In genomic region chr14:99676657-99677056, GRCh38 we compare ENCODE assay signal across 21 cellular contexts. TPM values are rescaled to one million over a fixed set of nuclear protein-coding genes. Genes with fewer than 3 reads are reported as not detected.
A peak's percentile ranks its signal among the peaks of the same experiment; 100 is the strongest.
DNase-seq lines count a peak whose midpoint lies in the region; ATAC-seq, FAIRE-seq and TF ChIP-seq lines count a peak whose summit lies in the region.
"Had no signal": no experiment of that assay in that cellular context is flagged by ENCODE, and none has a peak within 500 bp of the region (broad histone marks: within the 10 kb centered on the region; RNA-seq: fewer than 3 reads in every experiment).

No MANE protein-coding gene starts in this region.

- DNase-seq in MCF 10A (ENCODE audit: unreplicated experiment) (peak; percentile 54), mammary epithelial cell (no peak), M059J (ENCODE audit: low read depth) (peak; percentile 26), urothelium cell line (ENCODE audit: low spot score) (peak; percentile 64), mesenchymal stem cell (no peak), ovary (no peak), HEK293T (ENCODE audit: extremely low spot score) (no peak)
- no peak for DNase-seq in central memory CD8-positive, alpha-beta T cell (ENCODE audit: low spot score in 2 of 2)
- DNase-seq: glutamatergic neuron, IMR-90, NCI-H187, NCI-H510A, T1000 had no signal

- TF ChIP-seq CTCF in MCF 10A (IDR thresholded peaks at IDR 0.05; ENCODE audit: unreplicated experiment) = no peak
- no peak for TF ChIP-seq CTCF in mammary epithelial cell (conservative IDR thresholded peaks at IDR 0.05 in 1 of 2, IDR thresholded peaks at IDR 0.05 in 1 of 2; ENCODE audit: extremely low read depth in 1 of 2, insufficient read depth in 1 of 2, low read depth in 1 of 2, low read length in 2 of 2)
- TF ChIP-seq CTCF in ovary (IDR thresholded peaks at IDR 0.05) = no peak

- 81% methylated on average over 2 of the region's 8 CpGs for WGBS in mammary epithelial cell (ENCODE audit: low coverage, missing lambda C conversion rate)
- WGBS in mesenchymal stem cell = 61% methylated on average over 8 of the region's 8 CpGs
- WGBS in ovary, 3 donors = 67 to 78% (median 71%) methylated on average over 8 of the region's 8 CpGs

- H3K79me2 ChIP-seq in mammary epithelial cell (ENCODE audit: insufficient read depth, low read length) = no peaks in the 10 kb centered on the region

- POLR2A ChIA-PET in MCF 10A (lab: Yijun Ruan, JAX) = interaction anchor here (0.5 to 0.9 kb wide), 2 partner anchors 9 to 87 kb away, joined by 3 read pairs; no protein-coding TSS in a partner anchor
- POLR2A ChIA-PET in HEK293T (lab: Yijun Ruan, JAX) = no interaction called here

- H3K79me1 ChIP-seq in mesenchymal stem cell (replicated peaks; ENCODE audit: low read length, poor library complexity, severe bottlenecking) = no peaks in the 10 kb centered on the region

- no peak overlapping the region for H2AK5ac ChIP-seq in mesenchymal stem cell (ENCODE audit: low read length, severe bottlenecking)

- no peak overlapping the region for H3K18ac ChIP-seq in mesenchymal stem cell (ENCODE audit: low read depth in 1 of 2, low read length in 2 of 2)

- H4K20me1 ChIP-seq in mammary epithelial cell (ENCODE audit: insufficient read depth, low read length) = no peaks in the 10 kb centered on the region

- H3K27me3 ChIP-seq in mammary epithelial cell (ENCODE audit: insufficient read depth, low read length) (peaks cover 8% of the 10 kb centered on the region), mesenchymal stem cell (ENCODE audit: control insufficient read depth in 1 of 2, insufficient read depth in 1 of 2, low read length in 2 of 2) (peaks cover 13% of the 10 kb centered on the region in 2 experiments), ovary (no peaks in the 10 kb centered on the region)

- no peak overlapping the region for H4K8ac ChIP-seq in mesenchymal stem cell (ENCODE audit: low read length)

- CTCF ChIA-PET in MCF 10A (lab: Yijun Ruan, JAX) = interaction anchor here (1.1 kb wide), 1 partner anchor 11 kb away, joined by 3 read pairs; no protein-coding TSS in a partner anchor
- CTCF ChIA-PET in mammary epithelial cell (lab: Charles Lee; ENCODE audit: low non-redundant PET) = no interaction called here
- CTCF ChIA-PET in HEK293T (lab: Yijun Ruan, JAX) = interaction anchor here (1.1 kb wide), 1 partner anchor 187 kb away, joined by 3 read pairs; no protein-coding TSS in a partner anchor

- H3K27me3 Mint-ChIP-seq in MCF 10A (ENCODE audit: insufficient read depth, unreplicated experiment) = no peaks in the 10 kb centered on the region
- no peaks in the 10 kb centered on the region for H3K27me3 Mint-ChIP-seq in central memory CD8-positive, alpha-beta T cell

- H3K4me1 ChIP-seq in mammary epithelial cell (ENCODE audit: insufficient read depth, low read length) (no peaks in the 10 kb centered on the region), mesenchymal stem cell (ENCODE audit: control insufficient read depth, insufficient read depth, low read depth, low read length) (no peaks in the 10 kb centered on the region), ovary (ENCODE audit: insufficient read depth) (no peaks in the 10 kb centered on the region)

- in situ Hi-C loops in mammary epithelial cell (cut with MboI; ENCODE audit: low sequenced_read_pairs in 2 of 2) = loop anchor here in 1 of 2 donors (25.0 kb wide), 1 partner anchor 211 kb away; no protein-coding TSS in a partner anchor

- peak; percentile 65 for ATAC-seq in central memory CD8-positive, alpha-beta T cell (replicated peaks; ENCODE audit: extremely low read depth, poor library complexity, severe bottlenecking)
- ATAC-seq: HCT116, left colon had no signal

- BruUV-seq in MCF 10A (replicated peaks; lab: Mats Ljungman, UMichigan) (no TSS peak), mammary epithelial cell (replicated peaks; lab: Mats Ljungman, UMichigan) (no TSS peak)

- no peak overlapping the region for H2BK15ac ChIP-seq in mesenchymal stem cell (ENCODE audit: low read depth, poor library complexity, severe bottlenecking)

- H3K14ac ChIP-seq in mesenchymal stem cell (ENCODE audit: low read length in 2 of 2) = no peak overlapping the region

- H3K9ac ChIP-seq in mammary epithelial cell (ENCODE audit: insufficient read depth, low read length) (no peak overlapping the region), mesenchymal stem cell (ENCODE audit: low read length) (no peak overlapping the region)

- no peak overlapping the region for H2BK120ac ChIP-seq in mesenchymal stem cell (ENCODE audit: low read depth, low read length)

- no peak for FAIRE-seq in urothelium cell line (lab: Jason Lieb, UNC)

- no peak overlapping the region for H3K4me3 ChIP-seq in mammary epithelial cell (replicated peaks in 1 of 3; ENCODE audit: insufficient read depth in 1 of 3, low read depth in 2 of 3, low read length in 3 of 3)
- no peak overlapping the region for H3K4me3 ChIP-seq in mesenchymal stem cell (ENCODE audit: insufficient read depth in 1 of 2, low read depth in 1 of 2, low read length in 2 of 2)
- H3K4me3 ChIP-seq in ovary = no peak overlapping the region
- H3K4me3 ChIP-seq: thoracic aorta had no signal

- H2BK5ac ChIP-seq in mesenchymal stem cell (ENCODE audit: low read depth, low read length, poor library complexity, severe bottlenecking) = no peak overlapping the region

- intact Hi-C loops in MCF 10A (cut with micrococcal nuclease) (no loop called here), mammary epithelial cell (cut with micrococcal nuclease) (no loop called here), ovary (cut with DNase I) (no loop called here)

- H4K91ac ChIP-seq in mesenchymal stem cell (ENCODE audit: low read length) = no peak overlapping the region

- TF ChIP-seq POLR2A in ovary (IDR thresholded peaks at IDR 0.05) = no peak

- no peak overlapping the region for H3K4me3 Mint-ChIP-seq in MCF 10A (ENCODE audit: unreplicated experiment)
- peak overlapping the region; percentile 31 for H3K4me3 Mint-ChIP-seq in central memory CD8-positive, alpha-beta T cell
- H3K4me3 Mint-ChIP-seq: activated T-helper 1 cell treated with anti-CD3 and anti-CD28 coated beads, Interleukin-12 subunit alpha, Interleukin-12 subunit beta, Interleukin-2, Interleukin-4 antibody, amounts not matched to agents 30 ng/mL and 10 ng/mL and 1 ng/mL, durations not matched to agents 14 hours and 24 hours and 36 hours; mesothelial cell of epicardium; natural killer cell treated with Interleukin-12 subunit alpha and Interleukin-12 subunit beta and Interleukin-15 and Interleukin-18, amount 100 ng/mL, for 72 hours had no signal

- no peak overlapping the region for H2BK12ac ChIP-seq in mesenchymal stem cell (ENCODE audit: low read length in 2 of 2)

- H2AFZ ChIP-seq in mammary epithelial cell (ENCODE audit: low read depth, low read length) (no peak overlapping the region), mesenchymal stem cell (ENCODE audit: low read depth, low read length) (no peak overlapping the region)

- peaks cover 6% of the 10 kb centered on the region for H3K4me1 Mint-ChIP-seq in MCF 10A (ENCODE audit: insufficient read depth, unreplicated experiment)
- peaks cover 27% of the 10 kb centered on the region for H3K4me1 Mint-ChIP-seq in central memory CD8-positive, alpha-beta T cell

- no peak overlapping the region for H3K23ac ChIP-seq in mesenchymal stem cell (ENCODE audit: low read length in 2 of 2)

- H3K9me3 Mint-ChIP-seq in MCF 10A (ENCODE audit: unreplicated experiment) = no peaks in the 10 kb centered on the region
- H3K9me3 Mint-ChIP-seq in central memory CD8-positive, alpha-beta T cell = peaks cover 5% of the 10 kb centered on the region
- H3K9me3 Mint-ChIP-seq: natural killer cell treated with Interleukin-12 subunit alpha and Interleukin-12 subunit beta and Interleukin-15 and Interleukin-18, amount 100 ng/mL, for 72 hours had no signal

- H3K4me2 ChIP-seq in mammary epithelial cell (ENCODE audit: insufficient read depth, low read depth, low read length) (no peak overlapping the region), mesenchymal stem cell (ENCODE audit: low read length, poor library complexity, severe bottlenecking) (no peak overlapping the region)

- dilution Hi-C loops in mammary epithelial cell (cut with HindIII; ENCODE audit: low sequenced_read_pairs) = no loop called here

- H3K27ac Mint-ChIP-seq in MCF 10A (ENCODE audit: low read depth, unreplicated experiment) = no peak overlapping the region
- no peak overlapping the region for H3K27ac Mint-ChIP-seq in central memory CD8-positive, alpha-beta T cell (ENCODE audit: low read depth)
- H3K27ac Mint-ChIP-seq: activated T-helper 1 cell treated with anti-CD3 and anti-CD28 coated beads, Interleukin-12 subunit alpha, Interleukin-12 subunit beta, Interleukin-2, Interleukin-4 antibody, amounts not matched to agents 30 ng/mL and 10 ng/mL and 1 ng/mL, durations not matched to agents 14 hours and 24 hours and 36 hours; mesothelial cell of epicardium; natural killer cell treated with Interleukin-12 subunit alpha and Interleukin-12 subunit beta and Interleukin-15 and Interleukin-18, amount 100 ng/mL, for 72 hours; progenitor cell of endocrine pancreas had no signal

- H3K36me3 ChIP-seq in mammary epithelial cell (ENCODE audit: insufficient read depth, low read length) (no peaks in the 10 kb centered on the region), mesenchymal stem cell (ENCODE audit: control insufficient read depth in 1 of 2, insufficient read depth in 2 of 2, low read depth in 1 of 2, low read length in 2 of 2) (peaks cover 0 to 5% of the 10 kb centered on the region in 2 experiments), ovary (no peaks in the 10 kb centered on the region)
- H3K36me3 ChIP-seq: thoracic aorta had no signal

- H3K36me3 Mint-ChIP-seq in MCF 10A (ENCODE audit: insufficient read depth, unreplicated experiment) = no peaks in the 10 kb centered on the region
- H3K36me3 Mint-ChIP-seq in central memory CD8-positive, alpha-beta T cell (ENCODE audit: insufficient read depth) = peaks cover 4% of the 10 kb centered on the region
- H3K36me3 Mint-ChIP-seq: CD4-positive, alpha-beta memory T cell; mesothelial cell of epicardium; natural killer cell treated with Interleukin-12 subunit alpha and Interleukin-12 subunit beta and Interleukin-15 and Interleukin-18, amount 100 ng/mL, for 72 hours had no signal

- H3K27ac ChIP-seq in mammary epithelial cell (ENCODE audit: insufficient read depth, low read depth, low read length) = no peak overlapping the region
- H3K27ac ChIP-seq in mesenchymal stem cell (ENCODE audit: low read length, poor library complexity, severe bottlenecking) = no peak overlapping the region
- H3K27ac ChIP-seq in ovary = no peak overlapping the region
- H3K27ac ChIP-seq: thoracic aorta had no signal

- H3K9me3 ChIP-seq in mammary epithelial cell (replicated peaks; ENCODE audit: insufficient read depth, low read length) (peaks cover 14% of the 10 kb centered on the region), mesenchymal stem cell (ENCODE audit: control insufficient read depth, low read length) (peaks cover 29% of the 10 kb centered on the region), ovary (no peaks in the 10 kb centered on the region)

- no peak for TF ChIP-seq EP300 in ovary (IDR thresholded peaks at IDR 0.05)

- H3K4ac ChIP-seq in mesenchymal stem cell (ENCODE audit: low read depth in 1 of 2, low read length in 2 of 2) = no peak overlapping the region

RNA-seq across cellular contexts. Expression of gene CYP46A1, which starts 7.4 kb away (rescaled TPM):
- total RNA-seq in MCF 10A (2022) (0.20 and 0.30 TPM in 2 replicates), mammary epithelial cell (not detected), ovary (1 to 10 TPM in 5 of 7 donors, under 1 TPM in 2; 0.48 to 4.9 (median 1.9) TPM)
- polyA plus RNA-seq in mammary epithelial cell (not detected), ovary (1 to 10 TPM; 1.2 TPM)
- polyA minus RNA-seq in mammary epithelial cell = not detected
- total RNA-seq in M059J (2014; rRNA removed; shearing (Covaris generic)) = 0.02 TPM in 1 of 2 replicates, not detected in the other
- 0.03 TPM for polyA plus RNA-seq in mesenchymal stem cell (2013, experiment 1 of 2)
- polyA plus RNA-seq in mesenchymal stem cell (2013, experiment 2 of 2) = 0.03 TPM
- total RNA-seq: activated T-helper 1 cell treated with anti-CD3 and anti-CD28 coated beads, Interleukin-12 subunit alpha, Interleukin-12 subunit beta, Interleukin-2, Interleukin-4 antibody, amounts not matched to agents 30 ng/mL and 10 ng/mL and 1 ng/mL, durations not matched to agents 14 hours and 24 hours and 36 hours had no signal
- polyA plus RNA-seq: CD4-positive, alpha-beta memory T cell had no signal

RNA-seq across cellular contexts. Expression of gene HHIPL1, which starts 31.7 kb away (rescaled TPM):
- total RNA-seq in MCF 10A (2022) = 0.10 TPM in 1 of 2 replicates, not detected in the other
- total RNA-seq in mammary epithelial cell = under 1 TPM; 0.38 to 0.83 TPM
- 0.06 TPM for polyA plus RNA-seq in mammary epithelial cell
- not detected for polyA minus RNA-seq in mammary epithelial cell
- total RNA-seq in M059J (2014; rRNA removed; shearing (Covaris generic)) = 0.15 and 1.2 TPM in 2 replicates
- polyA plus RNA-seq in mesenchymal stem cell (2013, experiment 1 of 2) = 0.48 TPM
- 0.58 TPM for polyA plus RNA-seq in mesenchymal stem cell (2013, experiment 2 of 2)
- 1 to 10 TPM in 6 of 7 donors, under 1 TPM in 1; 0.48 to 3.8 (median 2.4) TPM for total RNA-seq in ovary
- polyA plus RNA-seq in ovary = 1 to 10 TPM in 1 of 2 donors, under 1 TPM in 1; 0.82 to 1.2 TPM
- total RNA-seq: activated T-helper 1 cell treated with anti-CD3 and anti-CD28 coated beads, Interleukin-12 subunit alpha, Interleukin-12 subunit beta, Interleukin-2, Interleukin-4 antibody, amounts not matched to agents 30 ng/mL and 10 ng/mL and 1 ng/mL, durations not matched to agents 14 hours and 24 hours and 36 hours; natural killer cell treated with Interleukin-12 subunit alpha and Interleukin-12 subunit beta and Interleukin-15 and Interleukin-18, amount 100 ng/mL, for 72 hours had no signal
- polyA plus RNA-seq: CD4-positive, alpha-beta memory T cell had no signal

Comparison
In these comparisons a context has a peak if more than half of its experiments do, and no peak if none do; other contexts are left out.
1. DNase-seq: peak in MCF 10A (single experiment), M059J (single experiment) and urothelium cell line (single experiment); none in mammary epithelial cell (single experiment), central memory CD8-positive, alpha-beta T cell (0 of 2), mesenchymal stem cell (single experiment), ovary (0 of 5) and HEK293T (single experiment).